13 cellular contexts compared by ENCODE assay signal in genomic region chr2:44770221-44771187, GRCh38.
DNase-seq lines count a peak whose midpoint lies in the region; FAIRE-seq and TF ChIP-seq lines count a peak whose summit lies in the region.
"Had no signal": no experiment of that assay in that cellular context is flagged by ENCODE, and none has a peak within 500 bp of the region (broad histone marks: within the 10 kb centered on the region; RNA-seq: fewer than 3 reads in every experiment).

No MANE protein-coding gene starts in this region.

- 85 to 97% methylated on average over 3 to 6 of the region's 6 CpGs for WGBS in transverse colon (ENCODE audit: low coverage in 1 of 2), 2 donors

- no peak for TF ChIP-seq POLR2A in transverse colon (IDR thresholded peaks at IDR 0.05)

- H3K27me3 ChIP-seq in transverse colon, result peaks cover 4% of the 10 kb centered on the region
- H3K27me3 ChIP-seq: body of pancreas had no signal

- no peaks in the 10 kb centered on the region for H3K9me3 Mint-ChIP-seq in neural crest cell

- no peaks in the 10 kb centered on the region for H3K4me1 ChIP-seq in transverse colon
- H3K4me1 ChIP-seq: body of pancreas, foreskin keratinocyte had no signal

- H3K36me3 ChIP-seq in transverse colon, result no peaks in the 10 kb centered on the region

- peaks cover 47% of the 10 kb centered on the region for H3K4me1 Mint-ChIP-seq in neural crest cell

- H3K9me3 ChIP-seq in transverse colon, result no peaks in the 10 kb centered on the region
- H3K9me3 ChIP-seq: body of pancreas had no signal

- H3K27me3 Mint-ChIP-seq in neural crest cell (ENCODE audit: low read depth), result peaks cover 93% of the 10 kb centered on the region

- TF ChIP-seq CTCF in neural crest cell (conservative IDR thresholded peaks at IDR 0.05), result no peak
- TF ChIP-seq CTCF in transverse colon (IDR thresholded peaks at IDR 0.05), result no peak

- no peak for TF ChIP-seq EP300 in transverse colon (IDR thresholded peaks at IDR 0.05; ENCODE audit: low read depth)

- H3K36me3 Mint-ChIP-seq in neural crest cell (ENCODE audit: low read depth), result no peaks in the 10 kb centered on the region

- FAIRE-seq in HTR-8/SVneo (lab: Jason Lieb, UNC), result no peak

- peak overlapping the region; percentile 58 for H3K4me3 Mint-ChIP-seq in neural crest cell
- H3K4me3 Mint-ChIP-seq: activated CD8-positive, alpha-beta T cell treated with anti-CD3 and anti-CD28 coated beads, Interleukin-2, amount 10 ng/mL, durations not matched to agents 7 days and 5 days had no signal

- H3K27ac ChIP-seq in transverse colon, result no peak overlapping the region
- H3K27ac ChIP-seq: body of pancreas, foreskin keratinocyte had no signal

- in situ Hi-C loops in KBM-7 (cut with MboI; ENCODE audit: low pct_unique_long_range_greater_than_20kb, low sequenced_read_pairs), result no loop called here
- in situ Hi-C loops in SK-MEL-5 (cut with HindIII; ENCODE audit: low pct_unique_long_range_greater_than_20kb, low sequenced_read_pairs), result no loop called here
- in situ Hi-C loops in transverse colon (cut with MboI; ENCODE audit: low pct_ligation_motif_present in 1 of 4, low pct_unique_long_range_greater_than_20kb in 1 of 4, low sequenced_read_pairs in 3 of 4), result no loop called here

- intact Hi-C loops in transverse colon (cut with DNase I; ENCODE audit: low total_unique reads), result no loop called here

- DNase-seq in NCI-H1417 (lab: John Stamatoyannopoulos, UW) (peak; percentile 19 to 88 (median 49)), NCI-H1417 treated with DMSO at 0.1 percent for 48 hours (lab: John Stamatoyannopoulos, UW) (no peak), KBM-7 (peak; percentile 21), SK-MEL-5 (ENCODE audit: low read depth, low spot score) (peak; percentile 83), neural crest cell (ENCODE audit: low read depth, low spot score) (no peak), HTR-8/SVneo (ENCODE audit: insufficient read length, low spot score) (no peak), ureter (ENCODE audit: low spot score) (no peak), transverse colon (no peak)
- DNase-seq: activated CD8-positive, alpha-beta T cell treated with anti-CD3 and anti-CD28 coated beads, Interleukin-2, amount 10 ng/mL, durations not matched to agents 7 days and 5 days; activated gamma-delta T cell treated with Interleukin-2 at 50 U/mL for 16 hours; body of pancreas; foreskin keratinocyte; T-helper 9 cell had no signal

- H3K4me3 ChIP-seq in transverse colon, result no peak overlapping the region
- H3K4me3 ChIP-seq: body of pancreas had no signal

- H3K27ac Mint-ChIP-seq in neural crest cell (ENCODE audit: unreplicated experiment), result no peak overlapping the region
- H3K27ac Mint-ChIP-seq: activated CD8-positive, alpha-beta T cell treated with anti-CD3 and anti-CD28 coated beads, Interleukin-2, amount 10 ng/mL, durations not matched to agents 7 days and 5 days had no signal

Comparison
In these comparisons a context has a peak if more than half of its experiments do, and no peak if none do; other contexts are left out.
1. DNase-seq: peak in NCI-H1417 (3 of 3), KBM-7 (single experiment) and SK-MEL-5 (single experiment); none in NCI-H1417 treated with DMSO at 0.1 percent for 48 hours (single experiment), neural crest cell (single experiment), HTR-8/SVneo (single experiment), ureter (single experiment) and transverse colon (single experiment).